Comparison of ENCODE assay signal across 13 cellular contexts in genomic region chrX:34653811-34654210, GRCh38. TPM values are rescaled to one million over a fixed set of nuclear protein-coding genes. Genes with fewer than 3 reads are reported as not detected.
A peak's percentile ranks its signal among the peaks of the same experiment; 100 is the strongest.
DNase-seq lines count a peak whose midpoint lies in the region; ATAC-seq, FAIRE-seq and TF ChIP-seq lines count a peak whose summit lies in the region.
"Had no signal": no experiment of that assay in that cellular context is flagged by ENCODE, and none has a peak within 500 bp of the region (broad histone marks: within the 10 kb centered on the region; RNA-seq: fewer than 3 reads in every experiment).

No MANE protein-coding gene starts in this region.

- no peaks in the 10 kb centered on the region for H3K9me3 ChIP-seq in cardiac muscle cell (ENCODE audit: low read depth)
- H3K9me3 ChIP-seq in H1 (ENCODE audit: insufficient read depth in 2 of 2, low read depth in 1 of 2, low read length in 1 of 2), result no peaks in the 10 kb centered on the region
- no peaks in the 10 kb centered on the region for H3K9me3 ChIP-seq in muscle layer of duodenum (ENCODE audit: control insufficient read depth in 1 of 2, low read length in 2 of 2)
- H3K9me3 ChIP-seq in upper lobe of left lung, result peaks cover 0 to 6% (median 0%) of the 10 kb centered on the region in 4 donors
- H3K9me3 ChIP-seq: A549 had no signal

- TF ChIP-seq RAD21 in H1 (IDR thresholded peaks at IDR 0.05 in 1 of 2, conservative IDR thresholded peaks at IDR 0.05 in 1 of 2; ENCODE audit: low read depth in 2 of 2, low read length in 2 of 2), result no peak

- H3K36me3 ChIP-seq in cardiac muscle cell (no peaks in the 10 kb centered on the region), H1 (ENCODE audit: control insufficient read depth in 2 of 4, insufficient read depth in 4 of 4, low read length in 3 of 4) (0 out of 8 replicates have a peak, but pooled peaks cover 0 to 3% (median 0%) of the 10 kb centered on the region in 4 experiments), muscle layer of duodenum (ENCODE audit: control insufficient read depth in 1 of 2, insufficient read depth in 2 of 2, low read length in 2 of 2) (no peaks in the 10 kb centered on the region), upper lobe of left lung (no peaks in the 10 kb centered on the region)

- H2BK20ac ChIP-seq in H1 (ENCODE audit: low read length), result no peak overlapping the region

- intact Hi-C loops in Right ventricle myocardium inferior (cut with DNase I), result no loop called here

- no peak overlapping the region for H2BK5ac ChIP-seq in H1 (ENCODE audit: low read depth, low read length)

- no peak overlapping the region for H3K23ac ChIP-seq in H1 (ENCODE audit: insufficient read length)

- H3K27ac ChIP-seq in cardiac muscle cell, result peak overlapping the region; percentile 86
- no peak overlapping the region for H3K27ac ChIP-seq in H1 (ENCODE audit: low read depth, low read length)
- peak overlapping the region; percentile 75 for H3K27ac ChIP-seq in muscle layer of duodenum (ENCODE audit: low read length)
- H3K27ac ChIP-seq in upper lobe of left lung, result peak overlapping the region; percentile 4 to 86 (median 44)
- H3K27ac ChIP-seq: A549, HL-60, VCaP had no signal

- no peak overlapping the region for H2BK120ac ChIP-seq in H1 (replicated peaks; ENCODE audit: low read depth, low read length)

- peak overlapping the region; percentile 76 to 82 for H3K4me2 ChIP-seq in H1 (ENCODE audit: insufficient read depth in 1 of 2, low read depth in 2 of 2, low read length in 2 of 2)
- H3K4me2 ChIP-seq: A549 had no signal

- H3K4me3 ChIP-seq in cardiac muscle cell, result peak overlapping the region; percentile 77
- peak overlapping the region in 3 of 4 experiments; percentile 18 to 92 (median 75); a peak in 3 of 8 replicates for H3K4me3 ChIP-seq in H1 (ENCODE audit: extremely low read depth in 1 of 4, insufficient read depth in 2 of 4, low read depth in 3 of 4, low read length in 4 of 4)
- peak overlapping the region; percentile 36 to 65 for H3K4me3 ChIP-seq in muscle layer of duodenum (ENCODE audit: low read depth in 1 of 2, low read length in 2 of 2)
- H3K4me3 ChIP-seq in upper lobe of left lung, result peak overlapping the region in 3 of 4 donors; percentile 7 to 63 (median 59)
- H3K4me3 ChIP-seq: A549 had no signal

- POLR2A ChIA-PET in H1 (lab: Charles Lee; ENCODE audit: partially characterized antibody), result no interaction called here

- no peak for TF ChIP-seq CTCF in cardiac muscle cell (IDR thresholded peaks at IDR 0.05; ENCODE audit: low read depth, low read length)
- no peak for TF ChIP-seq CTCF in H1 (IDR thresholded peaks at IDR 0.05; ENCODE audit: control extremely low read depth in 1 of 3, insufficient read depth in 1 of 3, low read depth in 1 of 3, low read length in 3 of 3)
- TF ChIP-seq CTCF in upper lobe of left lung (IDR thresholded peaks at IDR 0.05), result no peak

- H3K4ac ChIP-seq in H1 (replicated peaks; ENCODE audit: insufficient read length, low read depth, low read length), result no peak overlapping the region

- peaks cover 2% of the 10 kb centered on the region for H3K23me2 ChIP-seq in H1 (ENCODE audit: low read depth, low read length)

- TF ChIP-seq POLR2A in H1 (IDR thresholded peaks at IDR 0.05; ENCODE audit: control extremely low read depth in 1 of 2, low read depth in 2 of 2, low read length in 2 of 2) (no peak), upper lobe of left lung (IDR thresholded peaks at IDR 0.05) (no peak)

- no peak overlapping the region for H3K56ac ChIP-seq in H1 (replicated peaks; ENCODE audit: insufficient read length, low read depth, low read length)

- CTCF ChIA-PET in H1 (lab: Charles Lee; ENCODE audit: partially characterized antibody), result interaction anchor here (1.4 kb wide), 1 partner anchor 16 kb away, joined by 4 read pairs; no protein-coding TSS in a partner anchor

- no peak overlapping the region for H3K18ac ChIP-seq in H1 (ENCODE audit: extremely low read depth, low read length)

- no peaks in the 10 kb centered on the region for H3K27me3 ChIP-seq in cardiac muscle cell
- no peaks in the 10 kb centered on the region for H3K27me3 ChIP-seq in H1 (replicated peaks in 1 of 4; ENCODE audit: control insufficient read depth in 3 of 4, extremely low read depth in 1 of 4, insufficient read depth in 3 of 4, low read length in 3 of 4)
- no peaks in the 10 kb centered on the region for H3K27me3 ChIP-seq in muscle layer of duodenum (ENCODE audit: low read depth, low read length)
- peaks cover 0 to 6% (median 0%) of the 10 kb centered on the region in 4 donors for H3K27me3 ChIP-seq in upper lobe of left lung

- FAIRE-seq in H1 (lab: Jason Lieb, UNC), result no peak
- FAIRE-seq: A549 had no signal

- no peak overlapping the region for H2AK5ac ChIP-seq in H1 (ENCODE audit: low read depth, low read length)

- no peak overlapping the region for H4K8ac ChIP-seq in H1 (ENCODE audit: extremely low read depth, insufficient read depth, low read length)

- H3K4me1 ChIP-seq in cardiac muscle cell (ENCODE audit: low read depth), result peaks cover 24% of the 10 kb centered on the region
- peaks cover 0 to 10% (median 0%) of the 10 kb centered on the region in 4 experiments; a peak in 3 of 7 replicates for H3K4me1 ChIP-seq in H1 (replicated peaks in 1 of 4; ENCODE audit: control insufficient read depth in 3 of 4, insufficient read depth in 4 of 4, low read length in 3 of 4)
- peaks cover 0 to 6% of the 10 kb centered on the region in 2 donors for H3K4me1 ChIP-seq in muscle layer of duodenum (ENCODE audit: control insufficient read depth in 1 of 2, insufficient read depth in 2 of 2, low read length in 2 of 2)
- H3K4me1 ChIP-seq in upper lobe of left lung, result peaks cover 0 to 5% (median 0%) of the 10 kb centered on the region in 4 donors

- no peak overlapping the region; the same call in 1 of the 2 replicates for H2BK12ac ChIP-seq in H1 (ENCODE audit: low read depth, low read length)

- no peaks in the 10 kb centered on the region for H4K20me1 ChIP-seq in H1 (replicated peaks in 1 of 2; ENCODE audit: control insufficient read depth in 1 of 2, insufficient read depth in 2 of 2, low read length in 2 of 2)

- DNase-seq in cardiac muscle cell (ENCODE audit: low read depth in 1 of 2, low spot score in 1 of 2) (peak in 1 of 2 donors; percentile 9), Right ventricle myocardium inferior (ENCODE audit: missing footprints) (no peak), H1 (ENCODE audit: low read depth in 1 of 2, low spot score in 2 of 2) (no peak), upper lobe of left lung (no peak), NCI-H526 treated with DMSO at 0.1 percent for 48 hours (lab: John Stamatoyannopoulos, UW) (no peak), T-helper 2 cell (no peak)
- DNase-seq: activated effector memory CD4-positive, alpha-beta T cell treated with anti-CD3 and anti-CD28 coated beads, Interleukin-2, amount 50 U/mL, for 16 hours; NCI-H1436 treated with DMSO at 0.1 percent for 48 hours had no signal

- H3K79me1 ChIP-seq in H1 (ENCODE audit: low read depth, low read length), result no peaks in the 10 kb centered on the region

- peaks cover 6 to 76% of the 10 kb centered on the region in 2 experiments; a peak in 3 of 4 replicates for H3K79me2 ChIP-seq in H1 (ENCODE audit: control insufficient read depth in 1 of 2, insufficient read depth in 2 of 2, low read length in 2 of 2)

- WGBS in H1 (ENCODE audit: extremely low coverage in 1 of 2, insufficient coverage in 1 of 2, insufficient read length in 1 of 2, insufficient replicate concordance in 2 of 2, low coverage in 1 of 2, low lambda C conversion rate in 2 of 2, missing lambda C conversion rate in 1 of 2), 2 experiments, result 44% methylated on average over 6 of the region's 6 CpGs; no CpG with 5 or more reads in 1 of the 2 experiments
- WGBS in upper lobe of left lung, 2 donors, result 45 to 74% methylated on average over 6 of the region's 6 CpGs

- H4K91ac ChIP-seq in H1 (replicated peaks; ENCODE audit: insufficient read length, low read length), result no peak overlapping the region

- TF ChIP-seq EP300 in H1 (IDR thresholded peaks at IDR 0.05; ENCODE audit: borderline replicate concordance in 1 of 2, low read depth in 2 of 2, low read length in 2 of 2), result no peak
- TF ChIP-seq EP300 in upper lobe of left lung (IDR thresholded peaks at IDR 0.05), result no peak

- ATAC-seq in Right ventricle myocardium inferior (no peak), upper lobe of left lung (ENCODE audit: low FRiP score in 2 of 2) (no peak), GM21526 (IDR thresholded peaks at IDR 0.05; ENCODE audit: low FRiP score, unreplicated experiment) (no peak)
- ATAC-seq: A549 had no signal

- H2AFZ ChIP-seq in H1 (ENCODE audit: low read length), result no peak overlapping the region

- H2BK15ac ChIP-seq in H1 (ENCODE audit: low read length), result no peak overlapping the region

- no peak overlapping the region; a peak in 1 of 7 replicates for H3K9ac ChIP-seq in H1 (replicated peaks in 1 of 4; ENCODE audit: extremely low read depth in 1 of 4, low read depth in 3 of 4, low read length in 3 of 4)

- no peak overlapping the region for H3K14ac ChIP-seq in H1 (ENCODE audit: insufficient read length)

- H4K5ac ChIP-seq in H1 (ENCODE audit: insufficient read length, low read depth, low read length), result no peak overlapping the region

TF ChIP-seq in H1, 55 proteins besides CTCF, POLR2A, EP300 and RAD21 (continues in another document):
- no peak for TF ChIP-seq USF2 (IDR thresholded peaks at IDR 0.05; ENCODE audit: low read length)
- TF ChIP-seq SIX5 (IDR thresholded peaks at IDR 0.05; ENCODE audit: low read depth, low read length), result no peak
- TF ChIP-seq GABPA (IDR thresholded peaks at IDR 0.05; ENCODE audit: borderline replicate concordance, insufficient read depth, low read length), result no peak
- TF ChIP-seq TAF1 (IDR thresholded peaks at IDR 0.05; ENCODE audit: low read depth, low read length), result no peak

RNA-seq across cellular contexts. Expression of gene TMEM47, which starts 3.3 kb away (rescaled TPM):
- total RNA-seq in cardiac muscle cell (33.3 and 43.7 TPM in 2 replicates), Right ventricle myocardium inferior (32.9 TPM), upper lobe of left lung (10 to 100 TPM in 5 of 6 donors, 1 to 10 TPM in 1; 7.3 to 34.4 (median 26.5) TPM)
- polyA plus RNA-seq in cardiac muscle cell (45.1 and 52.6 TPM in 2 replicates), H1 (2011; rRNA removed) (13.7 and 24.8 TPM in 2 replicates)
- total RNA-seq in H1 (2021; fragmentation: NEBNext Ultra II Directional; extraction: Animal tissue kit (Norgen Biotek cat#: 25700)), result 27.3 and 28.5 TPM in 2 replicates
- 18.5 TPM for polyA plus RNA-seq in H1 (2011; cell fraction: cytosol; rRNA removed)
- polyA plus RNA-seq in H1 (2011; cell fraction: nucleus; rRNA removed), result 16.4 TPM
- polyA plus RNA-seq in H1 (2012, experiment 1 of 2), result 11.7 to 23.4 TPM (median 15.7 TPM) in 4 replicates
- polyA plus RNA-seq in H1 (2012, experiment 2 of 2), result 2.1 TPM
- polyA plus RNA-seq in H1 (2013, experiment 1 of 2), result 40.2 TPM
- polyA plus RNA-seq in H1 (2013, experiment 2 of 2), result 41.3 TPM
- 29.0 and 46.5 TPM in 2 replicates for polyA minus RNA-seq in H1 (2011; rRNA and poly(A)+ RNA removed)
- polyA minus RNA-seq in H1 (2011; cell fraction: cytosol; rRNA and poly(A)+ RNA removed), result 15.9 TPM
- 43.5 TPM for polyA minus RNA-seq in H1 (2011; cell fraction: nucleus; rRNA and poly(A)+ RNA removed)
